23 cellular contexts compared by ENCODE assay signal in the genomic region with DNA sequence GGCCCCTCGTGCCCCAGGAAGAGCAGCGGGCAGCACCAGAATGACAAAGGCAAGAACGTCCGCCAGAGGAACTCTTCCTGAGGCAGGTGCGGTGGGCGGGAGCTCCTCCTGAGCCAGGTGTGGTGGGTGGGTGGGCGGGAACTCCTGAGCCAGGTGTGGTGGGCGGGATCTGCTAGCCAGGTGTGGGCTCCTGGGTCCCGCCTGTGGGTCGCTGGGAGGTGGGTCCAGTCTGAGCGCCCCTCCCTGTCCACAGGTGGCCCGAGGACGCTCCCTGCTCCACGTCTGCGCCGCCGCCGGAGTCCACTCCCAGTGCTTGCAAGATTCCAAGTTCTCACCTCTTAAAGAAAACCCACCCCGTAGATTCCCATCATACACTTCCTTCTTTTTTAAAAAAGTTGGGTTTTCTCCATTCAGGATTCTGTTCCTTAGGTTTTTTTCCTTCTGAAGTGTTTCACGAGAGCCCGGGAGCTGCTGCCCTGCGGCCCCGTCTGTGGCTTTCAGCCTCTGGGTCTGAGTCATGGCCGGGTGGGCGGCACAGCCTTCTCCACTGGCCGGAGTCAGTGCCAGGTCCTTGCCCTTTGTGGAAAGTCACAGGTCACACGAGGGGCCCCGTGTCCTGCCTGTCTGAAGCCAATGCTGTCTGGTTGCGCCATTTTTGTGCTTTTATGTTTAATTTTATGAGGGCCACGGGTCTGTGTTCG. TPM values are rescaled to one million over a fixed set of nuclear protein-coding genes. Genes with fewer than 3 reads are reported as not detected.
DNase-seq lines count a peak whose midpoint lies in the region; ATAC-seq, FAIRE-seq and TF ChIP-seq lines count a peak whose summit lies in the region.
"Had no signal": no experiment of that assay in that cellular context is flagged by ENCODE, and none has a peak within 500 bp of the region (broad histone marks: within the 10 kb centered on the region; RNA-seq: fewer than 3 reads in every experiment).

No MANE protein-coding gene starts in this region.

- no peak overlapping the region for H3K4me2 ChIP-seq in fibroblast of lung (ENCODE audit: extremely low read depth, insufficient read depth, low read length)

- 87 to 89% (median 87%) methylated on average over 23 to 31 of the region's 31 CpGs for WGBS in stomach, 5 donors

- H3K27me3 Mint-ChIP-seq in MCF 10A (ENCODE audit: insufficient read depth, unreplicated experiment): no peaks in the 10 kb centered on the region
- H3K27me3 Mint-ChIP-seq: T-helper 17 cell had no signal

- H3K27ac ChIP-seq in breast epithelium (no peak overlapping the region), fibroblast of lung (ENCODE audit: insufficient read depth, low read length) (no peak overlapping the region), upper lobe of right lung (no peak overlapping the region), stomach (no peak overlapping the region)
- H3K27ac ChIP-seq: cardiac muscle cell, esophagus muscularis mucosa had no signal

- H3K36me3 ChIP-seq in breast epithelium (no peaks in the 10 kb centered on the region), fibroblast of lung (ENCODE audit: control insufficient read depth, insufficient read depth, low read length) (peaks cover 14% of the 10 kb centered on the region), upper lobe of right lung (peaks cover 37% of the 10 kb centered on the region), stomach (peaks cover 40 to 62% (median 57%) of the 10 kb centered on the region in 4 donors)

- H3K4me1 ChIP-seq in breast epithelium (no peaks in the 10 kb centered on the region), fibroblast of lung (ENCODE audit: control insufficient read depth, extremely low read depth, insufficient read depth, low read length) (no peaks in the 10 kb centered on the region), upper lobe of right lung (peaks cover 2% of the 10 kb centered on the region), stomach (peaks cover 0 to 30% (median 19%) of the 10 kb centered on the region in 4 donors)

- POLR2A ChIA-PET in MCF 10A (lab: Yijun Ruan, JAX): interaction anchor here (0.8 kb wide), 1 partner anchor 125 kb away, joined by 3 read pairs; no protein-coding TSS in a partner anchor

- H3K27me3 ChIP-seq in breast epithelium: peaks cover 0 to 7% of the 10 kb centered on the region in 2 donors
- H3K27me3 ChIP-seq in fibroblast of lung (ENCODE audit: control insufficient read depth, insufficient read depth, low read length): no peaks in the 10 kb centered on the region
- peaks cover 1% of the 10 kb centered on the region for H3K27me3 ChIP-seq in upper lobe of right lung
- peaks cover 0 to 36% (median 2%) of the 10 kb centered on the region in 3 donors for H3K27me3 ChIP-seq in stomach
- H3K27me3 ChIP-seq: cardiac muscle cell had no signal

- ATAC-seq in upper lobe of right lung: peak; percentile 26
- no peak for ATAC-seq in sciatic nerve
- ATAC-seq: activated CD8-positive, alpha-beta T cell treated with anti-CD3 and anti-CD28 coated beads for 36 hours; activated naive CD4-positive, alpha-beta T cell treated with anti-CD3 and anti-CD28 coated beads, Interleukin-2, amount 50 U/mL, for 72 hours; activated T-cell treated with anti-CD3 and anti-CD28 coated beads, Interleukin-2, amount 50 U/mL, for 72 hours; CD8-positive, alpha-beta T cell; T-helper 17 cell; WTC11 had no signal

- H3K79me2 ChIP-seq in fibroblast of lung (ENCODE audit: control insufficient read depth, insufficient read depth, low read length): peaks cover 21% of the 10 kb centered on the region

- no peak overlapping the region for H2AFZ ChIP-seq in fibroblast of lung (ENCODE audit: low read length)

- H3K27ac Mint-ChIP-seq in MCF 10A (ENCODE audit: low read depth, unreplicated experiment): no peak overlapping the region
- H3K27ac Mint-ChIP-seq: activated CD8-positive, alpha-beta T cell treated with anti-CD3 and anti-CD28 coated beads for 36 hours; activated T-cell treated with anti-CD3 and anti-CD28 coated beads, Interleukin-2, amount 50 U/mL, for 72 hours; CD8-positive, alpha-beta T cell; mesothelial cell of epicardium; WTC11 had no signal

- intact Hi-C loops in MCF 10A (cut with micrococcal nuclease): no loop called here
- intact Hi-C loops in breast epithelium (cut with DNase I; ENCODE audit: low total_unique reads): no loop called here
- intact Hi-C loops in upper lobe of right lung (cut with DNase I): loop anchor here (5.0 kb wide), 1 partner anchor 150 kb away; no protein-coding TSS in a partner anchor
- intact Hi-C loops in sciatic nerve (cut with DNase I): no loop called here
- intact Hi-C loops in stomach (cut with DNase I; ENCODE audit: low total_unique reads): no loop called here

- TF ChIP-seq POLR2A in breast epithelium (IDR thresholded peaks at IDR 0.05) (no peak), stomach (IDR thresholded peaks at IDR 0.05) (no peak)

- FAIRE-seq in RCC 7860 (lab: Jason Lieb, UNC): peak; percentile 89

- TSS peak; percentile 97 for BruUV-seq in MCF 10A (replicated peaks; lab: Mats Ljungman, UMichigan)

- H3K4me3 Mint-ChIP-seq in MCF 10A (ENCODE audit: unreplicated experiment): no peak overlapping the region
- H3K4me3 Mint-ChIP-seq: activated CD8-positive, alpha-beta T cell treated with anti-CD3 and anti-CD28 coated beads for 36 hours; activated T-cell treated with anti-CD3 and anti-CD28 coated beads, Interleukin-2, amount 50 U/mL, for 72 hours; CD8-positive, alpha-beta T cell; mesothelial cell of epicardium; T-helper 17 cell; WTC11 had no signal

- H3K4me1 Mint-ChIP-seq in MCF 10A (ENCODE audit: insufficient read depth, unreplicated experiment): no peaks in the 10 kb centered on the region
- H3K4me1 Mint-ChIP-seq: mesothelial cell of epicardium had no signal

- H3K36me3 Mint-ChIP-seq in MCF 10A (ENCODE audit: insufficient read depth, unreplicated experiment): peaks cover 36% of the 10 kb centered on the region
- H3K36me3 Mint-ChIP-seq: activated naive CD4-positive, alpha-beta T cell treated with anti-CD3 and anti-CD28 coated beads, Interleukin-2, amount 50 U/mL, for 72 hours; mesothelial cell of epicardium had no signal

- H3K9ac ChIP-seq in fibroblast of lung (ENCODE audit: insufficient read depth, low read length): no peak overlapping the region

- TF ChIP-seq CTCF in MCF 10A (IDR thresholded peaks at IDR 0.05; ENCODE audit: unreplicated experiment): no peak
- TF ChIP-seq CTCF in breast epithelium (IDR thresholded peaks at IDR 0.05): no peak
- TF ChIP-seq CTCF in fibroblast of lung (conservative IDR thresholded peaks at IDR 0.05 in 1 of 2, IDR thresholded peaks at IDR 0.05 in 1 of 2; ENCODE audit: low read depth in 1 of 2, low read length in 2 of 2): no peak
- no peak for TF ChIP-seq CTCF in upper lobe of right lung (IDR thresholded peaks at IDR 0.05)
- TF ChIP-seq CTCF in stomach (IDR thresholded peaks at IDR 0.05): no peak

- H3K9me3 ChIP-seq in breast epithelium (no peaks in the 10 kb centered on the region), fibroblast of lung (ENCODE audit: control insufficient read depth, insufficient read depth, low read depth, low read length) (no peaks in the 10 kb centered on the region), upper lobe of right lung (no peaks in the 10 kb centered on the region), stomach (no peaks in the 10 kb centered on the region)
- H3K9me3 ChIP-seq: esophagus muscularis mucosa had no signal

- H3K9me3 Mint-ChIP-seq in MCF 10A (ENCODE audit: unreplicated experiment): no peaks in the 10 kb centered on the region
- H3K9me3 Mint-ChIP-seq: activated CD8-positive, alpha-beta T cell treated with anti-CD3 and anti-CD28 coated beads for 36 hours; activated naive CD4-positive, alpha-beta T cell treated with anti-CD3 and anti-CD28 coated beads, Interleukin-2, amount 50 U/mL, for 72 hours; activated T-cell treated with anti-CD3 and anti-CD28 coated beads, Interleukin-2, amount 50 U/mL, for 72 hours; CD8-positive, alpha-beta T cell; mesothelial cell of epicardium; WTC11 had no signal

- H4K20me1 ChIP-seq in fibroblast of lung (ENCODE audit: control insufficient read depth, extremely low read depth, insufficient read depth, low read length): no peaks in the 10 kb centered on the region

- CTCF ChIA-PET in MCF 10A (lab: Yijun Ruan, JAX): no interaction called here

- DNase-seq in MCF 10A (ENCODE audit: unreplicated experiment) (peak; percentile 22), breast epithelium (ENCODE audit: low spot score in 2 of 2) (no peak), RCC 7860 (ENCODE audit: low spot score) (peak; percentile 64), fibroblast of lung (ENCODE audit: low read depth in 2 of 2) (peak; percentile 50 to 59), upper lobe of right lung (no peak), sciatic nerve (ENCODE audit: low spot score) (no peak), stomach (no peak)
- no peak for DNase-seq in stimulated activated CD4-positive, alpha-beta T cell treated with anti-CD3 and anti-CD28 coated beads, Interleukin-4, amount 100 ng/mL, for 1 hour
- DNase-seq: ACHN; activated CD8-positive, alpha-beta T cell treated with anti-CD3 and anti-CD28 coated beads for 36 hours; activated T-cell treated with anti-CD3 and anti-CD28 coated beads, Interleukin-2, amount 50 U/mL, for 72 hours; CD8-positive, alpha-beta T cell; hippocampal formation; KBM-7; NCI-H1105 treated with DMSO at 0.1 percent for 48 hours; SIG-M5; T-helper 17 cell had no signal

- no peak for TF ChIP-seq EP300 in stomach (IDR thresholded peaks at IDR 0.05)

- H3K4me3 ChIP-seq in breast epithelium (no peak overlapping the region), fibroblast of lung (replicated peaks in 1 of 4; ENCODE audit: control extremely low read depth in 1 of 4, insufficient read depth in 1 of 4, low read depth in 3 of 4, low read length in 4 of 4) (no peak overlapping the region), upper lobe of right lung (no peak overlapping the region), stomach (no peak overlapping the region)
- H3K4me3 ChIP-seq: cardiac muscle cell, esophagus muscularis mucosa had no signal

RNA-seq across cellular contexts. Expression of a gene that starts 7.0 kb away (rescaled TPM):
- total RNA-seq in MCF 10A (2022): 0.68 and 1.2 TPM in 2 replicates
- under 1 TPM in 2 of 3 donors, not detected in 1; under 0.01 to 0.44 TPM for total RNA-seq in breast epithelium
- 0.26 and 0.50 TPM in 2 replicates for total RNA-seq in fibroblast of lung
- polyA plus RNA-seq in fibroblast of lung: 0.49 and 0.54 TPM in 2 replicates
- 1.1 and 1.2 TPM in 2 replicates for polyA plus RNA-seq in fibroblast of lung (2012)
- 1.4 and 9.5 TPM in 2 replicates for polyA minus RNA-seq in fibroblast of lung (ENCODE audit: low replicate concordance)
- 0.52 TPM for total RNA-seq in upper lobe of right lung
- 0.27 TPM for total RNA-seq in sciatic nerve
- under 1 TPM in 1 of 5 donors, not detected in 4; 0.18 TPM for total RNA-seq in stomach
- under 1 TPM in 2 of 3 donors, not detected in 1; 0.10 to 0.15 TPM for polyA plus RNA-seq in stomach
- total RNA-seq: ureter had no signal

RNA-seq across cellular contexts. Expression of a gene that starts 10.3 kb away (rescaled TPM):
- 550 and 557 TPM in 2 replicates for total RNA-seq in MCF 10A (2022)
- total RNA-seq in breast epithelium: 100 to 1,000 TPM; 270 to 515 (median 282) TPM
- total RNA-seq in fibroblast of lung: 199 and 246 TPM in 2 replicates
- 258 and 325 TPM in 2 replicates for polyA plus RNA-seq in fibroblast of lung
- polyA plus RNA-seq in fibroblast of lung (2012): 440 and 446 TPM in 2 replicates
- polyA minus RNA-seq in fibroblast of lung (ENCODE audit: low replicate concordance): 93.8 and 208 TPM in 2 replicates
- 359 TPM for total RNA-seq in upper lobe of right lung
- total RNA-seq in sciatic nerve: 246 TPM
- 1,000 to 10,000 TPM in 1 of 5 donors, 100 to 1,000 TPM in 4; 184 to 1,029 (median 269) TPM for total RNA-seq in stomach
- polyA plus RNA-seq in stomach: 100 to 1,000 TPM; 193 to 524 (median 393) TPM

RNA-seq across cellular contexts. Expression of a gene that starts 38.8 kb away (rescaled TPM):
- total RNA-seq in MCF 10A (2022) (not detected in 2 replicates), breast epithelium (1 to 10 TPM in 1 of 3 donors, under 1 TPM in 1, not detected in 1; 0.33 to 1.1 TPM), fibroblast of lung (0.17 TPM in 1 of 2 replicates, not detected in the other), upper lobe of right lung (2.9 TPM), sciatic nerve (1.4 TPM), stomach (1 to 10 TPM in 1 of 5 donors, under 1 TPM in 1, not detected in 3; 0.55 to 5.4 TPM)
- polyA plus RNA-seq in fibroblast of lung (0.35 TPM in 1 of 2 replicates, not detected in the other), stomach (1 to 10 TPM in 1 of 3 donors, under 1 TPM in 2; 0.37 to 6.6 (median 0.93) TPM)
- polyA plus RNA-seq in fibroblast of lung (2012): 0.16 and 1.3 TPM in 2 replicates
- polyA minus RNA-seq in fibroblast of lung (ENCODE audit: low replicate concordance): not detected in 2 replicates
- total RNA-seq: cardiac muscle cell had no signal

RNA-seq across cellular contexts. Expression of a gene that starts 50.7 kb away (rescaled TPM):
- 36.9 and 40.9 TPM in 2 replicates for total RNA-seq in MCF 10A (2022)
- total RNA-seq in breast epithelium: 10 to 100 TPM; 21.9 to 34.7 (median 28.2) TPM
- total RNA-seq in fibroblast of lung: 17.2 and 21.5 TPM in 2 replicates
- polyA plus RNA-seq in fibroblast of lung: 7.3 and 13.5 TPM in 2 replicates
- 24.2 and 33.4 TPM in 2 replicates for polyA plus RNA-seq in fibroblast of lung (2012)
- polyA minus RNA-seq in fibroblast of lung (ENCODE audit: low replicate concordance): 115 and 194 TPM in 2 replicates
- 36.0 TPM for total RNA-seq in upper lobe of right lung
- 36.1 TPM for total RNA-seq in sciatic nerve
- total RNA-seq in stomach: 100 to 1,000 TPM in 1 of 5 donors, 10 to 100 TPM in 4; 18.5 to 196 (median 57.8) TPM
- 100 to 1,000 TPM in 1 of 3 donors, 10 to 100 TPM in 2; 73.5 to 103 (median 89.4) TPM for polyA plus RNA-seq in stomach

RNA-seq across cellular contexts. Expression of a gene that starts 51.1 kb away (rescaled TPM):
- 49.7 and 61.3 TPM in 2 replicates for total RNA-seq in MCF 10A (2022)
- total RNA-seq in breast epithelium: 10 to 100 TPM; 44.6 to 69.5 (median 49.3) TPM
- total RNA-seq in fibroblast of lung: 65.0 and 72.5 TPM in 2 replicates
- polyA plus RNA-seq in fibroblast of lung: 23.3 and 27.0 TPM in 2 replicates
- polyA plus RNA-seq in fibroblast of lung (2012): 35.3 and 55.5 TPM in 2 replicates
- 55.3 and 76.4 TPM in 2 replicates for polyA minus RNA-seq in fibroblast of lung (ENCODE audit: low replicate concordance)
- 40.9 TPM for total RNA-seq in upper lobe of right lung
- total RNA-seq in sciatic nerve: 40.2 TPM
- 100 to 1,000 TPM in 2 of 5 donors, 10 to 100 TPM in 3; 26.1 to 503 (median 72.9) TPM for total RNA-seq in stomach
- 10 to 100 TPM; 62.9 to 82.1 (median 80.5) TPM for polyA plus RNA-seq in stomach

Comparison
In these comparisons a context has a peak if more than half of its experiments do, and no peak if none do; other contexts are left out.
1. DNase-seq: peak in MCF 10A (single experiment), RCC 7860 (single experiment) and fibroblast of lung (2 of 2); none in breast epithelium (0 of 2), upper lobe of right lung (single experiment), sciatic nerve (single experiment), stomach (single experiment) and stimulated activated CD4-positive, alpha-beta T cell treated with anti-CD3 and anti-CD28 coated beads, Interleukin-4, amount 100 ng/mL, for 1 hour (single experiment).